ENCODE assay signal across 15 cellular contexts in the genomic region with DNA sequence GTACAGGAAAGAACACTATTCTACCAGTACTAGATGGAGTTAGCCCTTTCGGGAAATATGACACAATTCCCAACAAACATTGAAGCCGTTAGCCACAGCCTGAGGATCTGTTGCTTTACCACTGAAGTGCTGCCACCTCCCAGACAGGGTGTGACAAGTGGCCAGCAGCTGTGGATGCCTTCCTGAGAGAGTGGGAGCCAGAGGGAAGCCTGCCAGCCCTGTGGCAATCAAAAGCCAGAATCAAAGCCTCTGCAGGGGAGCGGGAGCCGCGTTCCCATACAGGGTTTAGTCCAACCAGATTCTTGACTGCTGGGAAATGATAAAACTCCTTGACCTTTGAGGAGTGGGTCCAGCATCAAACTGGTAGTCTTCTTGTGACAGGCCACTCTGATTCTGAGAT. TPM values are rescaled to one million over a fixed set of nuclear protein-coding genes. Genes with fewer than 3 reads are reported as not detected.
DNase-seq lines count a peak whose midpoint lies in the region; ATAC-seq and TF ChIP-seq lines count a peak whose summit lies in the region.
"Had no signal": no experiment of that assay in that cellular context is flagged by ENCODE, and none has a peak within 500 bp of the region (broad histone marks: within the 10 kb centered on the region; RNA-seq: fewer than 3 reads in every experiment).

No MANE protein-coding gene starts in this region.

- H3K4me1 ChIP-seq in SJCRH30 (peaks cover 41% of the 10 kb centered on the region), lower lobe of right lung (peaks cover 38% of the 10 kb centered on the region)
- H3K4me1 ChIP-seq in CD8-positive, alpha-beta T cell (ENCODE audit: insufficient read depth, low read length): no peaks in the 10 kb centered on the region

- ATAC-seq in lower lobe of right lung (peak; percentile 59 to 77), HG03354 (IDR thresholded peaks at IDR 0.05; ENCODE audit: poor library complexity, severe bottlenecking, unreplicated experiment) (no peak)
- ATAC-seq in CD8-positive, alpha-beta T cell: no peak
- ATAC-seq: activated T-helper 17 cell treated with anti-CD3 and anti-CD28 coated beads, Interleukin-2, amount 50 U/mL, for 72 hours; stimulated activated memory B cell treated with anti-CD40 and anti-IgM and Interleukin-4, amounts not matched to agents 10 μg/mL and 1 μg/mL and 100 μg/mL, for 72 hours had no signal

- no peak for TF ChIP-seq CTCF in lower lobe of right lung (IDR thresholded peaks at IDR 0.05)
- no peak for TF ChIP-seq CTCF in CD8-positive, alpha-beta T cell (IDR thresholded peaks at IDR 0.05)

- no peak overlapping the region for H3K4me3 ChIP-seq in SJCRH30
- no peak overlapping the region for H3K4me3 ChIP-seq in lower lobe of right lung
- H3K4me3 ChIP-seq in CD8-positive, alpha-beta T cell (ENCODE audit: low read depth, low read length): no peak overlapping the region
- H3K4me3 ChIP-seq: vagina had no signal

- CTCF ChIA-PET in CD8-positive, alpha-beta T cell (lab: Charles Lee): interaction anchor here (0.7 kb wide), 1 partner anchor 188 kb away, joined by 3 read pairs; no protein-coding TSS in a partner anchor

- peaks cover 14% of the 10 kb centered on the region for H3K36me3 Mint-ChIP-seq in CD8-positive, alpha-beta T cell

- H3K27ac Mint-ChIP-seq in CD8-positive, alpha-beta T cell: no peak overlapping the region
- H3K27ac Mint-ChIP-seq: activated CD4-positive, alpha-beta memory T cell treated with anti-CD3 and anti-CD28 coated beads for 36 hours; activated T-helper 17 cell treated with anti-CD3 and anti-CD28 coated beads, Interleukin-2, amount 50 U/mL, for 72 hours had no signal

- H3K9me3 ChIP-seq in SJCRH30 (replicated peaks) (no peaks in the 10 kb centered on the region), lower lobe of right lung (no peaks in the 10 kb centered on the region)
- no peaks in the 10 kb centered on the region for H3K9me3 ChIP-seq in CD8-positive, alpha-beta T cell (ENCODE audit: low read length)
- H3K9me3 ChIP-seq: vagina had no signal

- H3K36me3 ChIP-seq in SJCRH30 (no peaks in the 10 kb centered on the region), lower lobe of right lung (peaks cover 21% of the 10 kb centered on the region)
- H3K36me3 ChIP-seq in CD8-positive, alpha-beta T cell (ENCODE audit: insufficient read depth, low read length): peaks cover 2% of the 10 kb centered on the region
- H3K36me3 ChIP-seq: brain microvascular endothelial cell had no signal

- H3K4me3 Mint-ChIP-seq in CD8-positive, alpha-beta T cell: no peak overlapping the region
- H3K4me3 Mint-ChIP-seq: activated CD4-positive, alpha-beta memory T cell treated with anti-CD3 and anti-CD28 coated beads for 36 hours; activated T-helper 17 cell treated with anti-CD3 and anti-CD28 coated beads, Interleukin-2, amount 50 U/mL, for 72 hours; stimulated activated memory B cell treated with anti-CD40 and anti-IgM and Interleukin-4, amounts not matched to agents 10 μg/mL and 1 μg/mL and 100 μg/mL, for 72 hours had no signal

- H3K27me3 ChIP-seq in SJCRH30 (no peaks in the 10 kb centered on the region), lower lobe of right lung (ENCODE audit: low read depth) (no peaks in the 10 kb centered on the region)
- no peaks in the 10 kb centered on the region for H3K27me3 ChIP-seq in CD8-positive, alpha-beta T cell (ENCODE audit: insufficient read depth, low read length)
- H3K27me3 ChIP-seq: brain microvascular endothelial cell, vagina had no signal

- peaks cover 3% of the 10 kb centered on the region for H3K4me1 Mint-ChIP-seq in CD8-positive, alpha-beta T cell (ENCODE audit: low read depth)

- intact Hi-C loops in lower lobe of right lung (cut with DNase I): loop anchor here (10.0 kb wide), 1 partner anchor 753 kb away; no protein-coding TSS in a partner anchor
- intact Hi-C loops in CD8-positive, alpha-beta T cell (cut with DNase I, micrococcal nuclease): loop anchor here (5.0 to 10.0 kb wide), 3 partner anchors 193 to 696 kb away; a partner anchor contains a TSS

- H3K9me3 Mint-ChIP-seq in CD8-positive, alpha-beta T cell: no peaks in the 10 kb centered on the region
- H3K9me3 Mint-ChIP-seq: activated CD4-positive, alpha-beta memory T cell treated with anti-CD3 and anti-CD28 coated beads for 36 hours; activated T-helper 17 cell treated with anti-CD3 and anti-CD28 coated beads, Interleukin-2, amount 50 U/mL, for 72 hours; stimulated activated memory B cell treated with anti-CD40 and anti-IgM and Interleukin-4, amounts not matched to agents 10 μg/mL and 1 μg/mL and 100 μg/mL, for 72 hours had no signal

- no peak overlapping the region for H3K27ac ChIP-seq in SJCRH30
- H3K27ac ChIP-seq in lower lobe of right lung: no peak overlapping the region
- no peak overlapping the region for H3K27ac ChIP-seq in CD8-positive, alpha-beta T cell (ENCODE audit: low read depth, low read length)
- H3K27ac ChIP-seq: brain microvascular endothelial cell, vagina had no signal

- DNase-seq in AG20443 (ENCODE audit: low spot score) (peak; percentile 35), GM03348 (ENCODE audit: low spot score) (peak; percentile 34), SJCRH30 (peak; percentile 94 to 97), lower lobe of right lung (peak; percentile 87), activated gamma-delta T cell (lab: John Stamatoyannopoulos, UW) (no peak)
- DNase-seq in CD8-positive, alpha-beta T cell: no peak
- DNase-seq in stimulated activated CD4-positive, alpha-beta T cell treated with anti-CD3 and anti-CD28 coated beads, Interleukin-4, amount 100 ng/mL, for 24 hours: no peak
- DNase-seq: activated CD4-positive, alpha-beta memory T cell treated with anti-CD3 and anti-CD28 coated beads for 36 hours; brain microvascular endothelial cell; H7; stimulated activated CD4-positive, alpha-beta T cell treated with anti-CD3 and anti-CD28 coated beads, Interleukin-2, amount 100 ng/mL, for 48 hours had no signal

- H3K27me3 Mint-ChIP-seq in CD8-positive, alpha-beta T cell (ENCODE audit: low read depth): no peaks in the 10 kb centered on the region
- H3K27me3 Mint-ChIP-seq: activated CD4-positive, alpha-beta memory T cell treated with anti-CD3 and anti-CD28 coated beads for 36 hours; activated T-helper 17 cell treated with anti-CD3 and anti-CD28 coated beads, Interleukin-2, amount 50 U/mL, for 72 hours; stimulated activated memory B cell treated with anti-CD40 and anti-IgM and Interleukin-4, amounts not matched to agents 10 μg/mL and 1 μg/mL and 100 μg/mL, for 72 hours had no signal

- POLR2A ChIA-PET in CD8-positive, alpha-beta T cell (lab: Charles Lee): no interaction called here

RNA-seq across cellular contexts. Expression of a gene that starts 38.0 kb away (rescaled TPM):
- total RNA-seq in SJCRH30 (2014; rRNA removed; shearing (Covaris generic)): 36.0 and 41.6 TPM in 2 replicates
- total RNA-seq in lower lobe of right lung: 19.6 TPM
- total RNA-seq in CD8-positive, alpha-beta T cell: 10 to 100 TPM; 21.4 to 22.8 TPM

RNA-seq across cellular contexts. Expression of a gene that starts 38.3 kb away (rescaled TPM):
- 48.5 and 51.2 TPM in 2 replicates for total RNA-seq in SJCRH30 (2014; rRNA removed; shearing (Covaris generic))
- total RNA-seq in lower lobe of right lung: 29.6 TPM
- 10 to 100 TPM; 54.0 to 55.5 TPM for total RNA-seq in CD8-positive, alpha-beta T cell

Comparison
In these comparisons a context has a peak if more than half of its experiments do, and no peak if none do; other contexts are left out.
1. DNase-seq: peak in AG20443 (single experiment), GM03348 (single experiment), SJCRH30 (2 of 2) and lower lobe of right lung (single experiment); none in CD8-positive, alpha-beta T cell (0 of 7), stimulated activated CD4-positive, alpha-beta T cell treated with anti-CD3 and anti-CD28 coated beads, Interleukin-4, amount 100 ng/mL, for 24 hours (single experiment) and activated gamma-delta T cell (single experiment).
2. ATAC-seq: peak in lower lobe of right lung (2 of 2); none in CD8-positive, alpha-beta T cell (single experiment) and HG03354 (single experiment).